In the genomic region with DNA sequence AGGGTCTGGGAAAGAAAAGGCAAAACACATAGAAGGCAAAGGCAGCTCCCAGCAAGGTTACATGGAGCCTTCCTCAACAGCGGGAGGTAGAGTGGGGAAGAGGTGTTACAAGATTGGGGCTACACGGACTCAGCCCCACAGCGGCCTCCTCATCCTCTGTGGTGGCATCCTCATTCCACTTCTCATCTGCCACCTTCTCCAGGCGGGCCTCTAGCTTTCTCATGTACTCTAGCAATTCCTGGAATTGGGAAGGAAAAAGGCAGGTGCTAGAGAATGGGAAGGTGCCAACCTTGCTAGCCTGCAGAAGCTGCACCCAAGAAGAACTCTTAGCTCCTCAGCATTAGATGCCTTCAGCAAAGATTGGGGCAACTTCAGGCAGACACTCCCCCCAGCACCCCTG, we compare ENCODE assay signal across 21 cellular contexts. TPM values are rescaled to one million over a fixed set of nuclear protein-coding genes. Genes with fewer than 3 reads are reported as not detected.
DNase-seq lines count a peak whose midpoint lies in the region; ATAC-seq, FAIRE-seq and TF ChIP-seq lines count a peak whose summit lies in the region.
"Had no signal": no experiment of that assay in that cellular context is flagged by ENCODE, and none has a peak within 500 bp of the region (broad histone marks: within the 10 kb centered on the region; RNA-seq: fewer than 3 reads in every experiment).

No MANE protein-coding gene starts in this region.

- no peaks in the 10 kb centered on the region for H3K23me2 ChIP-seq in H9 (ENCODE audit: insufficient read length, low read depth, low read length, poor library complexity, severe bottlenecking)

- H3K4me3 ChIP-seq in bronchial epithelial cell (ENCODE audit: low read depth, low read length): no peak overlapping the region
- H3K4me3 ChIP-seq: BLaER1 had no signal

- no peak overlapping the region for H3K4me2 ChIP-seq in H9 (ENCODE audit: insufficient read depth, insufficient read length, low read length)
- H3K4me2 ChIP-seq: BLaER1 had no signal

- H3K4me1 Mint-ChIP-seq in activated CD8-positive, alpha-beta T cell treated with anti-CD3 and anti-CD28 coated beads, Interleukin-2, amount 10 ng/mL, durations not matched to agents 7 days and 5 days (ENCODE audit: low read depth): no peaks in the 10 kb centered on the region
- no peaks in the 10 kb centered on the region for H3K4me1 Mint-ChIP-seq in activated CD8-positive, alpha-beta T cell treated with anti-CD3 and anti-CD28 coated beads for 36 hours (ENCODE audit: low read depth)
- peaks cover 0 to 7% of the 10 kb centered on the region in 2 experiments; a peak in 1 of 4 replicates for H3K4me1 Mint-ChIP-seq in H9
- H3K4me1 Mint-ChIP-seq: CD4-positive, CD25-positive, alpha-beta regulatory T cell had no signal

- H2BK15ac ChIP-seq in H9 (ENCODE audit: low read depth, low read length): no peak overlapping the region

- H3K36me3 Mint-ChIP-seq in activated CD8-positive, alpha-beta T cell treated with anti-CD3 and anti-CD28 coated beads, Interleukin-2, amount 10 ng/mL, durations not matched to agents 7 days and 5 days (ENCODE audit: low read depth): no peaks in the 10 kb centered on the region
- no peaks in the 10 kb centered on the region for H3K36me3 Mint-ChIP-seq in activated CD8-positive, alpha-beta T cell treated with anti-CD3 and anti-CD28 coated beads for 36 hours (ENCODE audit: low read depth)
- H3K36me3 Mint-ChIP-seq in H9 (ENCODE audit: insufficient read depth in 1 of 3, low read depth in 3 of 3): no peaks in the 10 kb centered on the region; a peak in 3 of 7 replicates

- no peak overlapping the region for H3K23ac ChIP-seq in H9 (ENCODE audit: insufficient read length, low read depth, low read length)

- no peak for DNase-seq in activated CD8-positive, alpha-beta T cell treated with anti-CD3 and anti-CD28 coated beads, Interleukin-2, amount 10 ng/mL, durations not matched to agents 7 days and 5 days
- DNase-seq in activated CD8-positive, alpha-beta T cell treated with anti-CD3 and anti-CD28 coated beads for 36 hours: no peak
- DNase-seq in bronchial epithelial cell (ENCODE audit: low read depth): no peak
- peak; percentile 58 for DNase-seq in posterior vena cava (ENCODE audit: low spot score)
- no peak for DNase-seq in H9
- no peak for DNase-seq in hippocampal formation (lab: John Stamatoyannopoulos, UW)
- DNase-seq: Caco-2; CD4-positive, CD25-positive, alpha-beta regulatory T cell; CD8-positive, alpha-beta T cell; DMS153; DND-41; GOT3; HCEC 1CT had no signal

- H3K27me3 Mint-ChIP-seq in activated CD8-positive, alpha-beta T cell treated with anti-CD3 and anti-CD28 coated beads, Interleukin-2, amount 10 ng/mL, durations not matched to agents 7 days and 5 days (ENCODE audit: low read depth): peaks cover 5% of the 10 kb centered on the region
- H3K27me3 Mint-ChIP-seq in activated CD8-positive, alpha-beta T cell treated with anti-CD3 and anti-CD28 coated beads for 36 hours: no peaks in the 10 kb centered on the region
- peaks cover 13% of the 10 kb centered on the region for H3K27me3 Mint-ChIP-seq in H9 (ENCODE audit: low read depth)
- H3K27me3 Mint-ChIP-seq: B cell; CD4-positive, CD25-positive, alpha-beta regulatory T cell had no signal

- no peaks in the 10 kb centered on the region for H3K9me3 Mint-ChIP-seq in activated CD8-positive, alpha-beta T cell treated with anti-CD3 and anti-CD28 coated beads, Interleukin-2, amount 10 ng/mL, durations not matched to agents 7 days and 5 days (ENCODE audit: insufficient read depth)
- no peaks in the 10 kb centered on the region for H3K9me3 Mint-ChIP-seq in activated CD8-positive, alpha-beta T cell treated with anti-CD3 and anti-CD28 coated beads for 36 hours
- H3K9me3 Mint-ChIP-seq in H9: no peaks in the 10 kb centered on the region; a peak in 1 of 5 replicates
- H3K9me3 Mint-ChIP-seq: CD8-positive, alpha-beta T cell had no signal

- intact Hi-C loops in activated CD8-positive, alpha-beta T cell treated with anti-CD3 and anti-CD28 coated beads for 36 hours (cut with micrococcal nuclease): no loop called here
- intact Hi-C loops in posterior vena cava (cut with DNase I): no loop called here

- H3K9me3 ChIP-seq in H9 (ENCODE audit: control insufficient read depth, low read depth, low read length): no peaks in the 10 kb centered on the region
- H3K9me3 ChIP-seq: BLaER1, Caco-2 had no signal

- no peaks in the 10 kb centered on the region for H3K79me1 ChIP-seq in H9 (ENCODE audit: insufficient read depth, low read depth, low read length, poor library complexity, severe bottlenecking)

- no peak for ATAC-seq in activated CD8-positive, alpha-beta T cell treated with anti-CD3 and anti-CD28 coated beads, Interleukin-2, amount 10 ng/mL, durations not matched to agents 7 days and 5 days
- ATAC-seq in activated CD8-positive, alpha-beta T cell treated with anti-CD3 and anti-CD28 coated beads for 36 hours: no peak
- ATAC-seq: CD8-positive, alpha-beta T cell had no signal

- H3K79me2 ChIP-seq in H9 (ENCODE audit: insufficient read depth, low read length): no peaks in the 10 kb centered on the region

- H3T11ph ChIP-seq in H9 (ENCODE audit: low read length): no peak overlapping the region

- H3K27me3 ChIP-seq in bronchial epithelial cell (ENCODE audit: control insufficient read depth, insufficient read depth, low read length) (no peaks in the 10 kb centered on the region), H9 (ENCODE audit: insufficient read depth, low read length) (no peaks in the 10 kb centered on the region)
- H3K27me3 ChIP-seq: BLaER1 had no signal

- H2BK12ac ChIP-seq in H9 (ENCODE audit: insufficient read length, low read depth, low read length): no peak overlapping the region

- H3K27ac Mint-ChIP-seq in activated CD8-positive, alpha-beta T cell treated with anti-CD3 and anti-CD28 coated beads, Interleukin-2, amount 10 ng/mL, durations not matched to agents 7 days and 5 days: peak overlapping the region; percentile 21
- no peak overlapping the region for H3K27ac Mint-ChIP-seq in activated CD8-positive, alpha-beta T cell treated with anti-CD3 and anti-CD28 coated beads for 36 hours
- H3K27ac Mint-ChIP-seq in H9: no peak overlapping the region
- H3K27ac Mint-ChIP-seq: B cell; CD8-positive, alpha-beta T cell had no signal

- H2BK5ac ChIP-seq in H9 (ENCODE audit: insufficient read length, low read length): no peak overlapping the region

- FAIRE-seq in bronchial epithelial cell (lab: Jason Lieb, UNC): peak; percentile 66
- FAIRE-seq: A204.1, G401.6, GM12892, H54 had no signal

- H3K18ac ChIP-seq in H9 (ENCODE audit: insufficient read length, low read depth, low read length): no peak overlapping the region

- H2AFZ ChIP-seq in H9 (ENCODE audit: low read length): no peak overlapping the region

- POLR2A ChIA-PET in activated CD8-positive, alpha-beta T cell treated with anti-CD3 and anti-CD28 coated beads, Interleukin-2, amount 10 ng/mL, durations not matched to agents 7 days and 5 days (lab: Charles Lee): no interaction called here
- POLR2A ChIA-PET in activated CD8-positive, alpha-beta T cell treated with anti-CD3 and anti-CD28 coated beads for 36 hours (lab: Charles Lee): interaction anchor here (0.5 to 1.8 kb wide), 2 partner anchors 13 to 446 kb away, joined by 3 to 9 read pairs; partner anchors contain the start of genes CALCOCO1 and ESPL1

- no peak overlapping the region for H3K27ac ChIP-seq in H9 (ENCODE audit: insufficient read length, low read depth, low read length)
- H3K27ac ChIP-seq: 22Rv1, BLaER1, C4-2B had no signal

- H3K36me3 ChIP-seq in bronchial epithelial cell (ENCODE audit: control insufficient read depth, insufficient read depth, low read length): peaks cover 13% of the 10 kb centered on the region

- no peak overlapping the region for H3K56ac ChIP-seq in H9 (ENCODE audit: insufficient read length, low read depth, low read length)

- no peak overlapping the region for H2AK5ac ChIP-seq in H9 (ENCODE audit: insufficient read length, low read length)

- H3K4me1 ChIP-seq in H9 (ENCODE audit: insufficient read depth, low read length): no peaks in the 10 kb centered on the region
- H3K4me1 ChIP-seq: BLaER1, Caco-2 had no signal

- no peak overlapping the region for H2BK20ac ChIP-seq in H9 (ENCODE audit: low read depth, low read length, poor library complexity, severe bottlenecking)

- no peak overlapping the region for H3K4ac ChIP-seq in H9 (ENCODE audit: low read depth, low read length)

- H4K91ac ChIP-seq in H9 (ENCODE audit: insufficient read length, low read depth, low read length): no peak overlapping the region

- no peak overlapping the region for H2BK120ac ChIP-seq in H9 (ENCODE audit: low read depth, low read length, poor library complexity, severe bottlenecking)

- H3K4me3 Mint-ChIP-seq in activated CD8-positive, alpha-beta T cell treated with anti-CD3 and anti-CD28 coated beads, Interleukin-2, amount 10 ng/mL, durations not matched to agents 7 days and 5 days: no peak overlapping the region
- no peak overlapping the region for H3K4me3 Mint-ChIP-seq in activated CD8-positive, alpha-beta T cell treated with anti-CD3 and anti-CD28 coated beads for 36 hours
- no peak overlapping the region; a peak in 1 of 5 replicates for H3K4me3 Mint-ChIP-seq in H9
- H3K4me3 Mint-ChIP-seq: B cell; CD4-positive, CD25-positive, alpha-beta regulatory T cell; CD8-positive, alpha-beta T cell had no signal

- H3K9ac ChIP-seq in H9 (ENCODE audit: extremely low read depth, insufficient read length, low read length): no peak overlapping the region
- H3K9ac ChIP-seq: BLaER1 had no signal

- H4K20me1 ChIP-seq in H9 (ENCODE audit: control insufficient read depth, insufficient read depth, insufficient read length): no peaks in the 10 kb centered on the region
- H4K20me1 ChIP-seq: BLaER1 had no signal

- WGBS in H9 (ENCODE audit: extremely low coverage, insufficient read length, low lambda C conversion rate): no CpG with 5 or more reads among the region's 4 CpGs

- H3K14ac ChIP-seq in H9 (ENCODE audit: insufficient read depth, low read length): no peak overlapping the region

- CTCF ChIA-PET in activated CD8-positive, alpha-beta T cell treated with anti-CD3 and anti-CD28 coated beads, Interleukin-2, amount 10 ng/mL, durations not matched to agents 7 days and 5 days (lab: Charles Lee): interaction anchor here (1.0 to 1.9 kb wide), 3 partner anchors 30 to 44 kb away, joined by 4 to 12 read pairs (median 5); no protein-coding TSS in a partner anchor
- CTCF ChIA-PET in activated CD8-positive, alpha-beta T cell treated with anti-CD3 and anti-CD28 coated beads for 36 hours (lab: Charles Lee): interaction anchor here (1.3 to 5.9 kb wide), 4 partner anchors 9 to 33 kb away, joined by 3 to 40 read pairs (median 16); no protein-coding TSS in a partner anchor

- H4K8ac ChIP-seq in H9 (replicated peaks; ENCODE audit: insufficient read length, low read depth, low read length): no peak overlapping the region

- TF ChIP-seq CTCF in activated CD8-positive, alpha-beta T cell treated with anti-CD3 and anti-CD28 coated beads for 36 hours (IDR thresholded peaks at IDR 0.05): no peak
- TF ChIP-seq CTCF in bronchial epithelial cell (IDR thresholded peaks at IDR 0.05; ENCODE audit: insufficient read depth, low read length, severe bottlenecking) (no peak), H9 (conservative IDR thresholded peaks at IDR 0.05) (no peak)

- H4K5ac ChIP-seq in H9 (ENCODE audit: insufficient read length, low read depth, low read length): no peak overlapping the region

RNA-seq across cellular contexts. Expression of gene CALCOCO1, which starts 13.2 kb away (rescaled TPM):
- total RNA-seq in activated CD8-positive, alpha-beta T cell treated with anti-CD3 and anti-CD28 coated beads, Interleukin-2, amount 10 ng/mL, durations not matched to agents 7 days and 5 days: 10 to 100 TPM; 23.8 to 27.9 TPM
- 10 to 100 TPM; 15.5 to 16.2 TPM for total RNA-seq in activated CD8-positive, alpha-beta T cell treated with anti-CD3 and anti-CD28 coated beads for 36 hours
- total RNA-seq in bronchial epithelial cell: 35.3 and 45.6 TPM in 2 replicates
- total RNA-seq in posterior vena cava: 100 to 1,000 TPM; 124 to 131 TPM
- total RNA-seq in H9 (2021): 21.5 and 22.3 TPM in 2 replicates

RNA-seq across cellular contexts. Expression of gene CISTR, which starts 37.8 kb away (rescaled TPM):
- not detected for total RNA-seq in activated CD8-positive, alpha-beta T cell treated with anti-CD3 and anti-CD28 coated beads, Interleukin-2, amount 10 ng/mL, durations not matched to agents 7 days and 5 days
- total RNA-seq in activated CD8-positive, alpha-beta T cell treated with anti-CD3 and anti-CD28 coated beads for 36 hours: not detected
- total RNA-seq in bronchial epithelial cell (not detected in 2 replicates), posterior vena cava (not detected), H9 (2021) (not detected in 2 replicates)
- total RNA-seq: B cell; Caco-2; CD4-positive, CD25-positive, alpha-beta regulatory T cell; CD8-positive, alpha-beta T cell had no signal

RNA-seq across cellular contexts. Expression of gene ATP5MC2, which starts 38.1 kb away (rescaled TPM):
- total RNA-seq in activated CD8-positive, alpha-beta T cell treated with anti-CD3 and anti-CD28 coated beads, Interleukin-2, amount 10 ng/mL, durations not matched to agents 7 days and 5 days: 100 to 1,000 TPM; 241 to 247 TPM
- 100 to 1,000 TPM; 365 to 378 TPM for total RNA-seq in activated CD8-positive, alpha-beta T cell treated with anti-CD3 and anti-CD28 coated beads for 36 hours
- total RNA-seq in bronchial epithelial cell (91.7 and 121 TPM in 2 replicates), posterior vena cava (100 to 1,000 TPM; 132 to 168 TPM), H9 (2021) (379 and 389 TPM in 2 replicates)
